ENCODE assay signal across 14 cellular contexts in the genomic region with DNA sequence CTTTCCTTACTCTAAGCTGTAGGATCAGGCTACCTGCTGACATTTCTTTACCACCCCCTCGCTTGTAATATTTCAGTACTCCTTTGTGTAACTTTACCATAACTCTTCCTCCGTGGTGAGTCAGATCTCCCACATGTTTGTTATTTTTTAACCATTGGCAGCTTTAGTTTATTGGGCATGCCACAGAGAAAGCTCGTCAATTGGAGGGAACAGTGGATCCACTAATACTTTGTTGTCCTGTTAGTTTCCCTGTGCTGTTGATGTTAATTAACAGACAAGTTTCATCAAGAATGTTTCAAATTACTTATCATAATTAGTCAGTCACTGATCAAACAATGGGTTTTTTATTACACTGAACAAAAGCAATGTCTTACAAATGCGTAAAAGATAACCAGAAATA. TPM values are rescaled to one million over a fixed set of nuclear protein-coding genes. Genes with fewer than 3 reads are reported as not detected.
DNase-seq lines count a peak whose midpoint lies in the region; TF ChIP-seq lines count a peak whose summit lies in the region.
"Had no signal": no experiment of that assay in that cellular context is flagged by ENCODE, and none has a peak within 500 bp of the region (broad histone marks: within the 10 kb centered on the region; RNA-seq: fewer than 3 reads in every experiment).

No MANE protein-coding gene starts in this region.

- H3K27ac ChIP-seq in substantia nigra (ENCODE audit: low read depth, low read length, poor library complexity, severe bottlenecking) = no peak overlapping the region

- no peaks in the 10 kb centered on the region for H3K36me3 Mint-ChIP-seq in activated CD4-positive, alpha-beta T cell treated with anti-CD3 and anti-CD28 coated beads, Interleukin-2, amount 10 ng/mL, durations not matched to agents 7 days and 5 days (ENCODE audit: low read depth)
- no peaks in the 10 kb centered on the region for H3K36me3 Mint-ChIP-seq in glutamatergic neuron (ENCODE audit: unreplicated experiment)

- POLR2A ChIA-PET in activated CD4-positive, alpha-beta T cell treated with anti-CD3 and anti-CD28 coated beads, Interleukin-2, amount 10 ng/mL, durations not matched to agents 7 days and 5 days (lab: Charles Lee) = no interaction called here

- no peaks in the 10 kb centered on the region for H3K4me1 Mint-ChIP-seq in activated CD4-positive, alpha-beta T cell treated with anti-CD3 and anti-CD28 coated beads, Interleukin-2, amount 10 ng/mL, durations not matched to agents 7 days and 5 days
- H3K4me1 Mint-ChIP-seq in glutamatergic neuron (ENCODE audit: low read depth, unreplicated experiment) = peaks cover 43% of the 10 kb centered on the region
- H3K4me1 Mint-ChIP-seq: central memory CD8-positive, alpha-beta T cell had no signal

- no peak overlapping the region for H3K27ac Mint-ChIP-seq in activated CD4-positive, alpha-beta T cell treated with anti-CD3 and anti-CD28 coated beads, Interleukin-2, amount 10 ng/mL, durations not matched to agents 7 days and 5 days
- no peak overlapping the region for H3K27ac Mint-ChIP-seq in glutamatergic neuron (ENCODE audit: unreplicated experiment)

- H3K27me3 Mint-ChIP-seq in activated CD4-positive, alpha-beta T cell treated with anti-CD3 and anti-CD28 coated beads, Interleukin-2, amount 10 ng/mL, durations not matched to agents 7 days and 5 days = peaks cover 28% of the 10 kb centered on the region
- no peaks in the 10 kb centered on the region for H3K27me3 Mint-ChIP-seq in glutamatergic neuron (ENCODE audit: unreplicated experiment)

- DNase-seq in COR-L47 (lab: John Stamatoyannopoulos, UW) (peak; percentile 45), M059J (ENCODE audit: low read depth) (peak; percentile 75), dermis blood vessel endothelial cell (peak; percentile 68), lung microvascular endothelial cell (ENCODE audit: low read depth in 2 of 2) (peak; percentile 63 to 75), glutamatergic neuron (no peak), NCI-H2171 treated with DMSO at 0.1 percent for 48 hours (lab: John Stamatoyannopoulos, UW) (no peak), substantia nigra (lab: John Stamatoyannopoulos, UW) (no peak)
- no peak for DNase-seq in activated CD4-positive, alpha-beta T cell treated with anti-CD3 and anti-CD28 coated beads, Interleukin-2, amount 10 ng/mL, durations not matched to agents 7 days and 5 days
- DNase-seq: activated CD8-positive, alpha-beta memory T cell treated with anti-CD3 and anti-CD28 coated beads for 24 hours; NCI-H187; posterior cingulate gyrus; SIG-M5; upper lobe of left lung had no signal

- CTCF ChIA-PET in activated CD4-positive, alpha-beta T cell treated with anti-CD3 and anti-CD28 coated beads, Interleukin-2, amount 10 ng/mL, durations not matched to agents 7 days and 5 days (lab: Charles Lee) = interaction anchor here (1.2 kb wide), 1 partner anchor 33 kb away, joined by 3 read pairs; no protein-coding TSS in a partner anchor

- no peaks in the 10 kb centered on the region for H3K9me3 Mint-ChIP-seq in activated CD4-positive, alpha-beta T cell treated with anti-CD3 and anti-CD28 coated beads, Interleukin-2, amount 10 ng/mL, durations not matched to agents 7 days and 5 days
- H3K9me3 Mint-ChIP-seq in glutamatergic neuron (ENCODE audit: unreplicated experiment) = no peaks in the 10 kb centered on the region
- H3K9me3 Mint-ChIP-seq: central memory CD8-positive, alpha-beta T cell had no signal

- H3K4me3 Mint-ChIP-seq in activated CD4-positive, alpha-beta T cell treated with anti-CD3 and anti-CD28 coated beads, Interleukin-2, amount 10 ng/mL, durations not matched to agents 7 days and 5 days = no peak overlapping the region
- H3K4me3 Mint-ChIP-seq in glutamatergic neuron (ENCODE audit: unreplicated experiment) = no peak overlapping the region
- H3K4me3 Mint-ChIP-seq: central memory CD8-positive, alpha-beta T cell had no signal

- TF ChIP-seq CTCF in glutamatergic neuron (IDR thresholded peaks at IDR 0.05; ENCODE audit: partially characterized antibody, unreplicated experiment) = no peak

RNA-seq across cellular contexts. Expression of gene EFNB2, which starts 22.4 kb away (rescaled TPM):
- 16.9 and 32.2 TPM in 2 replicates for total RNA-seq in M059J (2014; rRNA removed; shearing (Covaris generic))
- total RNA-seq in dermis blood vessel endothelial cell = 60.1 and 121 TPM in 2 replicates
- total RNA-seq in lung microvascular endothelial cell = 21.6 and 64.9 TPM in 2 replicates
- total RNA-seq in activated CD4-positive, alpha-beta T cell treated with anti-CD3 and anti-CD28 coated beads, Interleukin-2, amount 10 ng/mL, durations not matched to agents 7 days and 5 days = under 1 TPM; 0.04 to 0.10 TPM
- total RNA-seq in glutamatergic neuron (ENCODE audit: unreplicated experiment) = 51.1 TPM

RNA-seq across cellular contexts. Expression of gene ARGLU1, which starts 54.9 kb away (rescaled TPM):
- total RNA-seq in M059J (2014; rRNA removed; shearing (Covaris generic)) = 7.0 and 15.2 TPM in 2 replicates
- total RNA-seq in dermis blood vessel endothelial cell (51.0 and 71.6 TPM in 2 replicates), lung microvascular endothelial cell (23.3 and 24.4 TPM in 2 replicates), glutamatergic neuron (ENCODE audit: unreplicated experiment) (129 TPM)
- total RNA-seq in activated CD4-positive, alpha-beta T cell treated with anti-CD3 and anti-CD28 coated beads, Interleukin-2, amount 10 ng/mL, durations not matched to agents 7 days and 5 days = 100 to 1,000 TPM; 119 to 132 TPM

Comparison
In these comparisons a context has a peak if more than half of its experiments do, and no peak if none do; other contexts are left out.
1. DNase-seq: peak in COR-L47 (single experiment), M059J (single experiment), dermis blood vessel endothelial cell (single experiment) and lung microvascular endothelial cell (2 of 2); none in activated CD4-positive, alpha-beta T cell treated with anti-CD3 and anti-CD28 coated beads, Interleukin-2, amount 10 ng/mL, durations not matched to agents 7 days and 5 days (single experiment), glutamatergic neuron (single experiment), NCI-H2171 treated with DMSO at 0.1 percent for 48 hours (single experiment) and substantia nigra (0 of 49).
2. RNA of gene EFNB2, which starts 22.4 kb away (total RNA-seq): 60.1 to 121 TPM in dermis blood vessel endothelial cell, 51.1 TPM in glutamatergic neuron (single experiment), 16.9 to 32.2 TPM in M059J and 21.6 to 64.9 TPM in lung microvascular endothelial cell; 0.04 to 0.10 TPM in activated CD4-positive, alpha-beta T cell treated with anti-CD3 and anti-CD28 coated beads, Interleukin-2, amount 10 ng/mL, durations not matched to agents 7 days and 5 days; every median in the first group is over 10 times any median in the second.